In the genomic region with DNA sequence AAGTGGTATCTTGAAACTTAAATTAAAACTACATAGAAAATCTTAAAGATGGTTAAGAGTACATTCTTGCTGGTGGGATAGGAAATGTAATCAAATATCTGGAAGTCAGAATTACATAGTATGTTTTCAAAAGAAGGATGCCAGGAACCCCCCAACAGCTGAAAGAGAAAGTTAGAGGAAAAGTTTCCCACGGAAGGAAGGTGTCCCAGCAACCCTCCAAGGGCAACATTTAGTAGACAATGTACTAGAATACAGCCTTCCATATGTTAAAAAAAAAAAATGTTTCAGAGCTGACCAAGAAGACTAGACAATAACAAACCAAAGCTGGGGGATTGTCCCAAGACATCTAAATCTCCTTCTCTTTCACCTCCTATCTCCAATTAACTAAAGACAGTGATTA, we compare ENCODE assay signal across 1 cellular context.
TF ChIP-seq lines count a peak whose summit lies in the region.

No MANE protein-coding gene starts in this region.

TF ChIP-seq in GM23338, 12 proteins besides CTCF, POLR2A, EP300 and RAD21:
- TF ChIP-seq NANOG (IDR thresholded peaks at IDR 0.05; ENCODE audit: borderline replicate concordance) (no peak), ZNF114 (CRISPR knock-in tag; IDR thresholded peaks at IDR 0.05) (no peak), POLR2AphosphoS5 (IDR thresholded peaks at IDR 0.05; ENCODE audit: low read depth) (no peak), EZH2 (IDR thresholded peaks at IDR 0.05; ENCODE audit: low read depth, unreplicated experiment) (no peak), STAT1 (IDR thresholded peaks at IDR 0.05; ENCODE audit: unreplicated experiment) (no peak), ZNF331 (CRISPR knock-in tag; IDR thresholded peaks at IDR 0.05; ENCODE audit: low read depth) (no peak), EZH2phosphoT487 (IDR thresholded peaks at IDR 0.05; ENCODE audit: unreplicated experiment) (no peak), JUNB (IDR thresholded peaks at IDR 0.05; ENCODE audit: unreplicated experiment) (no peak), CREB1 (CRISPR knock-in tag; IDR thresholded peaks at IDR 0.05; ENCODE audit: low read depth) (no peak)
- TF ChIP-seq, protein P1, sequence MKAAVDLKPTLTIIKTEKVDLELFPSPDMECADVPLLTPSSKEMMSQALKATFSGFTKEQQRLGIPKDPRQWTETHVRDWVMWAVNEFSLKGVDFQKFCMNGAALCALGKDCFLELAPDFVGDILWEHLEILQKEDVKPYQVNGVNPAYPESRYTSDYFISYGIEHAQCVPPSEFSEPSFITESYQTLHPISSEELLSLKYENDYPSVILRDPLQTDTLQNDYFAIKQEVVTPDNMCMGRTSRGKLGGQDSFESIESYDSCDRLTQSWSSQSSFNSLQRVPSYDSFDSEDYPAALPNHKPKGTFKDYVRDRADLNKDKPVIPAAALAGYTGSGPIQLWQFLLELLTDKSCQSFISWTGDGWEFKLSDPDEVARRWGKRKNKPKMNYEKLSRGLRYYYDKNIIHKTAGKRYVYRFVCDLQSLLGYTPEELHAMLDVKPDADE (IDR thresholded peaks at IDR 0.05), result no peak
- TF ChIP-seq, protein P2, sequence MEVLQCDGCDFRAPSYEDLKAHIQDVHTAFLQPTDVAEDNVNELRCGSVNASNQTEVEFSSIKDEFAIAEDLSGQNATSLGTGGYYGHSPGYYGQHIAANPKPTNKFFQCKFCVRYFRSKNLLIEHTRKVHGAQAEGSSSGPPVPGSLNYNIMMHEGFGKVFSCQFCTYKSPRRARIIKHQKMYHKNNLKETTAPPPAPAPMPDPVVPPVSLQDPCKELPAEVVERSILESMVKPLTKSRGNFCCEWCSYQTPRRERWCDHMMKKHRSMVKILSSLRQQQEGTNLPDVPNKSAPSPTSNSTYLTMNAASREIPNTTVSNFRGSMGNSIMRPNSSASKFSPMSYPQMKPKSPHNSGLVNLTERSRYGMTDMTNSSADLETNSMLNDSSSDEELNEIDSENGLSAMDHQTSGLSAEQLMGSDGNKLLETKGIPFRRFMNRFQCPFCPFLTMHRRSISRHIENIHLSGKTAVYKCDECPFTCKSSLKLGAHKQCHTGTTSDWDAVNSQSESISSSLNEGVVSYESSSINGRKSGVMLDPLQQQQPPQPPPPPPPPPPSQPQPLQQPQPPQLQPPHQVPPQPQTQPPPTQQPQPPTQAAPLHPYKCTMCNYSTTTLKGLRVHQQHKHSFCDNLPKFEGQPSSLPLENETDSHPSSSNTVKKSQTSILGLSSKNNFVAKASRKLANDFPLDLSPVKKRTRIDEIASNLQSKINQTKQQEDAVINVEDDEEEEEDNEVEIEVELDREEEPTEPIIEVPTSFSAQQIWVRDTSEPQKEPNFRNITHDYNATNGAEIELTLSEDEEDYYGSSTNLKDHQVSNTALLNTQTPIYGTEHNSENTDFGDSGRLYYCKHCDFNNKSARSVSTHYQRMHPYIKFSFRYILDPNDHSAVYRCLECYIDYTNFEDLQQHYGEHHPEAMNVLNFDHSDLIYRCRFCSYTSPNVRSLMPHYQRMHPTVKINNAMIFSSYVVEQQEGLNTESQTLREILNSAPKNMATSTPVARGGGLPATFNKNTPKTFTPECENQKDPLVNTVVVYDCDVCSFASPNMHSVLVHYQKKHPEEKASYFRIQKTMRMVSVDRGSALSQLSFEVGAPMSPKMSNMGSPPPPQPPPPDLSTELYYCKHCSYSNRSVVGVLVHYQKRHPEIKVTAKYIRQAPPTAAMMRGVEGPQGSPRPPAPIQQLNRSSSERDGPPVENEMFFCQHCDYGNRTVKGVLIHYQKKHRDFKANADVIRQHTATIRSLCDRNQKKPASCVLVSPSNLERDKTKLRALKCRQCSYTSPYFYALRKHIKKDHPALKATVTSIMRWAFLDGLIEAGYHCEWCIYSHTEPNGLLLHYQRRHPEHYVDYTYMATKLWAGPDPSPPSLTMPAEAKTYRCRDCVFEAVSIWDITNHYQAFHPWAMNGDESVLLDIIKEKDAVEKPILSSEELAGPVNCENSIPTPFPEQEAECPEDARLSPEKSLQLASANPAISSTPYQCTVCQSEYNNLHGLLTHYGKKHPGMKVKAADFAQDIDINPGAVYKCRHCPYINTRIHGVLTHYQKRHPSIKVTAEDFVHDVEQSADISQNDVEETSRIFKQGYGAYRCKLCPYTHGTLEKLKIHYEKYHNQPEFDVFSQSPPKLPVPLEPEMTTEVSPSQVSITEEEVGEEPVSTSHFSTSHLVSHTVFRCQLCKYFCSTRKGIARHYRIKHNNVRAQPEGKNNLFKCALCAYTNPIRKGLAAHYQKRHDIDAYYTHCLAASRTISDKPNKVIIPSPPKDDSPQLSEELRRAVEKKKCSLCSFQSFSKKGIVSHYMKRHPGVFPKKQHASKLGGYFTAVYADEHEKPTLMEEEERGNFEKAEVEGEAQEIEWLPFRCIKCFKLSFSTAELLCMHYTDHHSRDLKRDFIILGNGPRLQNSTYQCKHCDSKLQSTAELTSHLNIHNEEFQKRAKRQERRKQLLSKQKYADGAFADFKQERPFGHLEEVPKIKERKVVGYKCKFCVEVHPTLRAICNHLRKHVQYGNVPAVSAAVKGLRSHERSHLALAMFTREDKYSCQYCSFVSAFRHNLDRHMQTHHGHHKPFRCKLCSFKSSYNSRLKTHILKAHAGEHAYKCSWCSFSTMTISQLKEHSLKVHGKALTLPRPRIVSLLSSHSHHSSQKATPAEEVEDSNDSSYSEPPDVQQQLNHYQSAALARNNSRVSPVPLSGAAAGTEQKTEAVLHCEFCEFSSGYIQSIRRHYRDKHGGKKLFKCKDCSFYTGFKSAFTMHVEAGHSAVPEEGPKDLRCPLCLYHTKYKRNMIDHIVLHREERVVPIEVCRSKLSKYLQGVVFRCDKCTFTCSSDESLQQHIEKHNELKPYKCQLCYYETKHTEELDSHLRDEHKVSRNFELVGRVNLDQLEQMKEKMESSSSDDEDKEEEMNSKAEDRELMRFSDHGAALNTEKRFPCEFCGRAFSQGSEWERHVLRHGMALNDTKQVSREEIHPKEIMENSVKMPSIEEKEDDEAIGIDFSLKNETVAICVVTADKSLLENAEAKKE (CRISPR knock-in tag; IDR thresholded peaks at IDR 0.05), result no peak
- TF ChIP-seq, protein P3, sequence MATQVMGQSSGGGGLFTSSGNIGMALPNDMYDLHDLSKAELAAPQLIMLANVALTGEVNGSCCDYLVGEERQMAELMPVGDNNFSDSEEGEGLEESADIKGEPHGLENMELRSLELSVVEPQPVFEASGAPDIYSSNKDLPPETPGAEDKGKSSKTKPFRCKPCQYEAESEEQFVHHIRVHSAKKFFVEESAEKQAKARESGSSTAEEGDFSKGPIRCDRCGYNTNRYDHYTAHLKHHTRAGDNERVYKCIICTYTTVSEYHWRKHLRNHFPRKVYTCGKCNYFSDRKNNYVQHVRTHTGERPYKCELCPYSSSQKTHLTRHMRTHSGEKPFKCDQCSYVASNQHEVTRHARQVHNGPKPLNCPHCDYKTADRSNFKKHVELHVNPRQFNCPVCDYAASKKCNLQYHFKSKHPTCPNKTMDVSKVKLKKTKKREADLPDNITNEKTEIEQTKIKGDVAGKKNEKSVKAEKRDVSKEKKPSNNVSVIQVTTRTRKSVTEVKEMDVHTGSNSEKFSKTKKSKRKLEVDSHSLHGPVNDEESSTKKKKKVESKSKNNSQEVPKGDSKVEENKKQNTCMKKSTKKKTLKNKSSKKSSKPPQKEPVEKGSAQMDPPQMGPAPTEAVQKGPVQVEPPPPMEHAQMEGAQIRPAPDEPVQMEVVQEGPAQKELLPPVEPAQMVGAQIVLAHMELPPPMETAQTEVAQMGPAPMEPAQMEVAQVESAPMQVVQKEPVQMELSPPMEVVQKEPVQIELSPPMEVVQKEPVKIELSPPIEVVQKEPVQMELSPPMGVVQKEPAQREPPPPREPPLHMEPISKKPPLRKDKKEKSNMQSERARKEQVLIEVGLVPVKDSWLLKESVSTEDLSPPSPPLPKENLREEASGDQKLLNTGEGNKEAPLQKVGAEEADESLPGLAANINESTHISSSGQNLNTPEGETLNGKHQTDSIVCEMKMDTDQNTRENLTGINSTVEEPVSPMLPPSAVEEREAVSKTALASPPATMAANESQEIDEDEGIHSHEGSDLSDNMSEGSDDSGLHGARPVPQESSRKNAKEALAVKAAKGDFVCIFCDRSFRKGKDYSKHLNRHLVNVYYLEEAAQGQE (IDR thresholded peaks at IDR 0.05; ENCODE audit: unreplicated experiment), result no peak
